In genomic region chr2:207157162-207157481, GRCh38 we compare ENCODE assay signal across 14 cellular contexts. TPM values are rescaled to one million over a fixed set of nuclear protein-coding genes. Genes with fewer than 3 reads are reported as not detected.
DNase-seq lines count a peak whose midpoint lies in the region; ATAC-seq and TF ChIP-seq lines count a peak whose summit lies in the region.
"Had no signal": no experiment of that assay in that cellular context is flagged by ENCODE, and none has a peak within 500 bp of the region (broad histone marks: within the 10 kb centered on the region; RNA-seq: fewer than 3 reads in every experiment).

No MANE protein-coding gene starts in this region.

- TF ChIP-seq CTCF in left ventricle myocardium inferior (IDR thresholded peaks at IDR 0.05; ENCODE audit: borderline replicate concordance) (no peak), fibroblast of pulmonary artery (IDR thresholded peaks at IDR 0.05; ENCODE audit: low read length, missing control alignments) (no peak), transverse colon (IDR thresholded peaks at IDR 0.05) (no peak)

- H3K4me3 ChIP-seq in left ventricle myocardium inferior (no peak overlapping the region), fibroblast of pulmonary artery (replicated peaks; ENCODE audit: low read depth, low read length) (no peak overlapping the region), transverse colon (no peak overlapping the region)

- H3K4me1 Mint-ChIP-seq in T-helper 17 cell = peaks cover 67% of the 10 kb centered on the region

- H3K27me3 ChIP-seq in left ventricle myocardium inferior (ENCODE audit: low read depth) = no peaks in the 10 kb centered on the region
- peaks cover under 1% of the 10 kb centered on the region for H3K27me3 ChIP-seq in transverse colon
- H3K27me3 ChIP-seq: brain microvascular endothelial cell had no signal

- no peak for TF ChIP-seq EP300 in transverse colon (IDR thresholded peaks at IDR 0.05; ENCODE audit: low read depth)

- in situ Hi-C loops in transverse colon (cut with MboI; ENCODE audit: low pct_ligation_motif_present in 1 of 4, low pct_unique_long_range_greater_than_20kb in 1 of 4, low sequenced_read_pairs in 3 of 4) = loop anchor here in 1 of 4 donors (25.0 kb wide), 1 partner anchor 105 kb away; no protein-coding TSS in a partner anchor

- 78 to 86% methylated on average over 1 of the region's 1 CpG for WGBS in transverse colon (ENCODE audit: low coverage in 1 of 2), 2 donors

- H3K4me3 Mint-ChIP-seq in T-helper 17 cell = no peak overlapping the region
- H3K4me3 Mint-ChIP-seq: nephron progenitor cell had no signal

- no peak for DNase-seq in left ventricle myocardium inferior
- DNase-seq in left ventricle myocardium superior = no peak
- DNase-seq in T-helper 17 cell = no peak
- peak; percentile 4 for DNase-seq in fibroblast of pulmonary artery (ENCODE audit: low read depth)
- no peak for DNase-seq in transverse colon
- no peak for DNase-seq in NCI-H1105 treated with DMSO at 0.1 percent for 48 hours (lab: John Stamatoyannopoulos, UW)
- no peak for DNase-seq in DMS 273 (lab: John Stamatoyannopoulos, UW; ENCODE audit: unreplicated experiment)
- DNase-seq: activated gamma-delta T cell treated with Interleukin-2 at 50 U/mL for 16 hours, brain microvascular endothelial cell, DMS153, NCI-H187, NCI-H510A treated with DMSO at 0.1 percent for 48 hours, nephron progenitor cell had no signal

- intact Hi-C loops in left ventricle myocardium inferior (cut with micrococcal nuclease) = loop anchor here (10.0 kb wide), 1 partner anchor 72 kb away; no protein-coding TSS in a partner anchor
- intact Hi-C loops in left ventricle myocardium superior (cut with micrococcal nuclease) = no loop called here
- intact Hi-C loops in transverse colon (cut with DNase I; ENCODE audit: low total_unique reads) = loop anchor here (5.0 kb wide), 1 partner anchor 980 kb away; no protein-coding TSS in a partner anchor

- no peaks in the 10 kb centered on the region for H3K36me3 ChIP-seq in left ventricle myocardium inferior
- no peaks in the 10 kb centered on the region for H3K36me3 ChIP-seq in transverse colon

- TF ChIP-seq POLR2A in transverse colon (IDR thresholded peaks at IDR 0.05) = no peak

- H3K27ac ChIP-seq in left ventricle myocardium inferior (replicated peaks) = peak overlapping the region; percentile 100
- peak overlapping the region; percentile 7 to 36 (median 24) for H3K27ac ChIP-seq in transverse colon
- H3K27ac ChIP-seq: brain microvascular endothelial cell had no signal

- H3K27ac Mint-ChIP-seq in T-helper 17 cell = peak overlapping the region; percentile 37
- H3K27ac Mint-ChIP-seq: nephron progenitor cell had no signal

- ATAC-seq in left ventricle myocardium superior (no peak), T-helper 17 cell (no peak), GM21529 (IDR thresholded peaks at IDR 0.05; ENCODE audit: unreplicated experiment) (no peak)

- no peaks in the 10 kb centered on the region for H3K27me3 Mint-ChIP-seq in T-helper 17 cell

- H3K9me3 ChIP-seq in left ventricle myocardium inferior (replicated peaks) (no peaks in the 10 kb centered on the region), T-helper 17 cell (ENCODE audit: control insufficient read depth, low read length, poor library complexity, severe bottlenecking) (no peaks in the 10 kb centered on the region), transverse colon (no peaks in the 10 kb centered on the region)

- peaks cover 2% of the 10 kb centered on the region for H3K36me3 Mint-ChIP-seq in T-helper 17 cell (ENCODE audit: low read depth)

- H3K4me1 ChIP-seq in left ventricle myocardium inferior (peaks cover 100% of the 10 kb centered on the region), transverse colon (peaks cover 17 to 79% (median 34%) of the 10 kb centered on the region in 4 donors)

RNA-seq across cellular contexts. Expression of gene KLF7, which starts 8.6 kb away (rescaled TPM):
- total RNA-seq in left ventricle myocardium inferior = 24.2 TPM
- 22.2 TPM for total RNA-seq in left ventricle myocardium superior
- 10 to 100 TPM; 38.1 to 53.3 TPM for total RNA-seq in T-helper 17 cell
- 10 to 100 TPM in 1 of 4 donors, 1 to 10 TPM in 3; 6.2 to 43.4 (median 6.8) TPM for total RNA-seq in transverse colon
